In the genomic region with DNA sequence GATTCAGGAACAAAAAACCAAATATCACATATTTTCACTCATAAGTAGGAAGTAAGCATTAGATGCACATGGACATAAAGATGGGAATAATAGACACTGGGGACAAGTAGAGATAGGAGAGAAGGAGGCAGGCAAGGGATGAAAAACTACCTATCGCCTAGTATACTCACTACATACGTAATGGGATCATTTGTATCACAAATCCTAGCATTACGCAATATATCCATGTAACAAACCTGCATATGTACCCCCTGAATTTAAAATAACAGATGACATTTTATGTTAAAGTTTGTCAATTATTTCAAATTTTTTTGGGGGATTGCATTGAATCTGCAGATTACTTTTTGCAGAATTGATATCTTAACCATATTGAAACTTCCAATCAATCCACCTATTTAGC, we compare ENCODE assay signal across 27 cellular contexts.
"Had no signal": no experiment of that assay in that cellular context is flagged by ENCODE, and none has a peak within 500 bp of the region (broad histone marks: within the 10 kb centered on the region; RNA-seq: fewer than 3 reads in every experiment).

No MANE protein-coding gene starts in this region.

- H3K27ac ChIP-seq: colonic mucosa, coronary artery, dorsolateral prefrontal cortex, epithelial cell of prostate, esophagus muscularis mucosa, esophagus squamous epithelium, foreskin keratinocyte, gastrocnemius medialis, gastroesophageal sphincter, heart left ventricle, heart right ventricle had no signal

- FAIRE-seq: colon, endometrium, endothelial cell of umbilical vein had no signal

- H3K4me3 ChIP-seq: colonic mucosa, coronary artery, dorsolateral prefrontal cortex, esophagus muscularis mucosa, esophagus squamous epithelium, gastrocnemius medialis, gastroesophageal sphincter, heart left ventricle, heart right ventricle had no signal

- H3K9me3 ChIP-seq: colonic mucosa, esophagus muscularis mucosa, esophagus squamous epithelium, gastrocnemius medialis, gastroesophageal sphincter had no signal

- H3K4me1 ChIP-seq: colonic mucosa, esophagus muscularis mucosa, esophagus squamous epithelium, foreskin keratinocyte, gastrocnemius medialis, gastroesophageal sphincter, heart left ventricle, heart right ventricle had no signal

- ATAC-seq: effector memory CD8-positive, alpha-beta T cell; esophagus mucosa; foreskin keratinocyte; gastrocnemius medialis; gastroesophageal sphincter; heart left ventricle; heart right ventricle had no signal

- H3K36me3 ChIP-seq: colonic mucosa, esophagus muscularis mucosa, esophagus squamous epithelium, gastrocnemius medialis, gastroesophageal sphincter, heart left ventricle, heart right ventricle had no signal

- DNase-seq: colonic mucosa; cortex of kidney; dermis blood vessel endothelial cell; dorsolateral prefrontal cortex; effector CD4-positive, alpha-beta T cell; effector CD8-positive, alpha-beta T cell; effector memory CD4-positive, alpha-beta T cell; effector memory CD8-positive, alpha-beta T cell; endodermal cell; erythroblast; esophagus squamous epithelium; foreskin fibroblast; foreskin keratinocyte; foreskin melanocyte; gastrocnemius medialis; glutamatergic neuron; head of caudate nucleus; heart left ventricle; heart right ventricle had no signal

- H3K27me3 ChIP-seq: colonic mucosa, dorsolateral prefrontal cortex, esophagus muscularis mucosa, esophagus squamous epithelium, foreskin keratinocyte, gastrocnemius medialis, gastroesophageal sphincter, heart left ventricle, heart right ventricle had no signal
